4 cellular contexts compared by ENCODE assay signal in genomic region chrY:9270351-9270750, GRCh38.
A peak's percentile ranks its signal among the peaks of the same experiment; 100 is the strongest.
DNase-seq lines count a peak whose midpoint lies in the region; ATAC-seq and TF ChIP-seq lines count a peak whose summit lies in the region.
"Not testable (repeated sequence)": the region's sequence is repeated elsewhere in the genome, so short reads cannot be mapped to it uniquely, and the experiment has no call there.

No MANE protein-coding gene starts in this region.

- not testable (repeated sequence) for H3K9me3 ChIP-seq in left ventricle myocardium inferior (replicated peaks)

- H3K4me1 ChIP-seq in left ventricle myocardium inferior, result not testable (repeated sequence)

- intact Hi-C loops in Right ventricle myocardium inferior (cut with DNase I), result loop anchor here (5.0 to 10.0 kb wide), 2 partner anchors 43 to 276 kb away; no protein-coding TSS in a partner anchor
- intact Hi-C loops in Right ventricle myocardium superior (cut with DNase I); left ventricle myocardium inferior (cut with micrococcal nuclease); left ventricle myocardium superior (cut with micrococcal nuclease): not testable (repeated sequence)

- H3K36me3 ChIP-seq in left ventricle myocardium inferior, result not testable (repeated sequence)

- H3K27me3 ChIP-seq in left ventricle myocardium inferior (ENCODE audit: low read depth), result not testable (repeated sequence)

- not testable (repeated sequence) for TF ChIP-seq CTCF in left ventricle myocardium inferior (IDR thresholded peaks at IDR 0.05; ENCODE audit: borderline replicate concordance)

- not testable (repeated sequence) for DNase-seq in Right ventricle myocardium inferior (ENCODE audit: missing footprints)
- DNase-seq in Right ventricle myocardium superior, result peak; percentile 36
- DNase-seq in left ventricle myocardium inferior, result peak; percentile 16
- peak; percentile 45 for DNase-seq in left ventricle myocardium superior

- H3K4me3 ChIP-seq in left ventricle myocardium inferior, result not testable (repeated sequence)

- H3K27ac ChIP-seq in left ventricle myocardium inferior (replicated peaks), result not testable (repeated sequence)

- peak; percentile 76 for ATAC-seq in Right ventricle myocardium inferior
- ATAC-seq in Right ventricle myocardium superior (ENCODE audit: poor library complexity), result peak; percentile 77
- ATAC-seq in left ventricle myocardium superior, result peak; percentile 81
